8 cellular contexts compared by ENCODE assay signal in genomic region chr3:156553705-156554356, GRCh38. TPM values are rescaled to one million over a fixed set of nuclear protein-coding genes. Genes with fewer than 3 reads are reported as not detected.
A peak's percentile ranks its signal among the peaks of the same experiment; 100 is the strongest.
DNase-seq lines count a peak whose midpoint lies in the region; ATAC-seq and TF ChIP-seq lines count a peak whose summit lies in the region.

No MANE protein-coding gene starts in this region.

- peak in 1 of 7 donors; percentile 27 for DNase-seq in adrenal gland
- DNase-seq in kidney tubule cell (ENCODE audit: low spot score) = peak; percentile 49
- DNase-seq in cerebellar nuclear complex (lab: John Stamatoyannopoulos, UW) = no peak

- no peak overlapping the region for H3K27ac ChIP-seq in DOHH2 (ENCODE audit: low read depth, low read length)
- peak overlapping the region; percentile 82 for H3K27ac ChIP-seq in KOPT-K1 (ENCODE audit: low read depth, low read length, poor library complexity, severe bottlenecking)
- peak overlapping the region in 2 of 5 donors; percentile 77 to 89 for H3K27ac ChIP-seq in adrenal gland
- H3K27ac ChIP-seq in thymus (ENCODE audit: low read depth) = no peak overlapping the region

- TF ChIP-seq POLR2A in adrenal gland (IDR thresholded peaks at IDR 0.05) = no peak

- no peak for ATAC-seq in HG03342 (IDR thresholded peaks at IDR 0.05; ENCODE audit: unreplicated experiment)
- ATAC-seq in GM21576 (IDR thresholded peaks at IDR 0.05; ENCODE audit: unreplicated experiment) = no peak

- no peaks in the 10 kb centered on the region for H3F3A ChIP-seq in DOHH2 (ENCODE audit: control insufficient read depth, insufficient read depth)

- H3K36me3 ChIP-seq in DOHH2 (ENCODE audit: control insufficient read depth, low read length) = peaks cover 54% of the 10 kb centered on the region
- H3K36me3 ChIP-seq in KOPT-K1 (ENCODE audit: insufficient read depth, low read length) = peaks cover 47% of the 10 kb centered on the region
- peaks cover 0 to under 1% of the 10 kb centered on the region in 2 donors for H3K36me3 ChIP-seq in adrenal gland (replicated peaks in 1 of 2)
- H3K36me3 ChIP-seq in thymus (ENCODE audit: control insufficient read depth, insufficient read depth) = no peaks in the 10 kb centered on the region

- WGBS in adrenal gland, 4 donors = 26 to 33% (median 32%) methylated on average over 11 of the region's 11 CpGs
- WGBS in thymus = 45% methylated on average over 11 of the region's 11 CpGs

- no peaks in the 10 kb centered on the region for H4K20me1 ChIP-seq in DOHH2 (ENCODE audit: control insufficient read depth, insufficient read depth, low read depth, low read length)

- TF ChIP-seq CTCF in DOHH2 (IDR thresholded peaks at IDR 0.05; ENCODE audit: low read depth, low read length, poor library complexity, severe bottlenecking) (no peak), adrenal gland (IDR thresholded peaks at IDR 0.05) (no peak)

- H3K4me2 ChIP-seq in DOHH2 (ENCODE audit: low read length) = peak overlapping the region; percentile 89

- no peaks in the 10 kb centered on the region for H3K9me2 ChIP-seq in DOHH2 (replicated peaks; ENCODE audit: control insufficient read depth, low read length)

- H3K79me2 ChIP-seq in DOHH2 (ENCODE audit: control insufficient read depth, low read length) = peaks cover 56% of the 10 kb centered on the region

- H3K4me3 ChIP-seq in DOHH2 (ENCODE audit: low read length) = peak overlapping the region; percentile 99
- peak overlapping the region in 3 of 4 donors; percentile 17 to 85 (median 58) for H3K4me3 ChIP-seq in adrenal gland
- H3K4me3 ChIP-seq in thymus (ENCODE audit: low read length) = peak overlapping the region; percentile 81

- H3K9me3 ChIP-seq in DOHH2 (ENCODE audit: control insufficient read depth, insufficient read depth, low read length) (no peaks in the 10 kb centered on the region), KOPT-K1 (ENCODE audit: insufficient read depth, low read length, poor library complexity, severe bottlenecking) (no peaks in the 10 kb centered on the region), adrenal gland (replicated peaks in 1 of 3) (no peaks in the 10 kb centered on the region), thymus (ENCODE audit: control insufficient read depth) (peaks cover 1% of the 10 kb centered on the region)

- H3K4me1 ChIP-seq in DOHH2 (ENCODE audit: control insufficient read depth, low read length) (peaks cover 30% of the 10 kb centered on the region), adrenal gland (replicated peaks in 1 of 2) (peaks cover 5 to 49% of the 10 kb centered on the region in 2 donors), thymus (ENCODE audit: control insufficient read depth, insufficient read depth, low read length) (peaks cover 7% of the 10 kb centered on the region)

- intact Hi-C loops in adrenal gland (cut with DNase I) = loop anchor here (10.0 kb wide), 3 partner anchors 111 to 581 kb away; no protein-coding TSS in a partner anchor

- H3K27me3 ChIP-seq in DOHH2 (ENCODE audit: control insufficient read depth, low read length) (no peaks in the 10 kb centered on the region), adrenal gland (no peaks in the 10 kb centered on the region), thymus (ENCODE audit: control insufficient read depth, insufficient read depth) (no peaks in the 10 kb centered on the region)

RNA-seq across cellular contexts. Expression of gene SSR3, which starts 1.1 kb away (rescaled TPM):
- 100 to 1,000 TPM in 6 of 8 donors, 10 to 100 TPM in 2; 93.6 to 479 (median 116) TPM for total RNA-seq in adrenal gland
- polyA plus RNA-seq in adrenal gland (100 to 1,000 TPM in 1 of 3 donors, 10 to 100 TPM in 2; 47.1 to 407 (median 84.1) TPM), thymus (83.6 TPM)
